Comparison of ENCODE assay signal across 12 cellular contexts in genomic region chr9:37999501-38000189, GRCh38.
A peak's percentile ranks its signal among the peaks of the same experiment; 100 is the strongest.
DNase-seq lines count a peak whose midpoint lies in the region; ATAC-seq, FAIRE-seq and TF ChIP-seq lines count a peak whose summit lies in the region.
"Had no signal": no experiment of that assay in that cellular context is flagged by ENCODE, and none has a peak within 500 bp of the region (broad histone marks: within the 10 kb centered on the region; RNA-seq: fewer than 3 reads in every experiment).

No MANE protein-coding gene starts in this region.

- no peak for TF ChIP-seq EP300 in HepG2 (IDR thresholded peaks at IDR 0.05; ENCODE audit: low read depth in 2 of 2, low read length in 2 of 2)
- no peak for TF ChIP-seq EP300 in HepG2 (CRISPR knock-in tag; IDR thresholded peaks at IDR 0.05; ENCODE audit: borderline replicate concordance)

- ATAC-seq in left cardiac atrium (no peak), HepG2 (no peak), HG03442 (IDR thresholded peaks at IDR 0.05; ENCODE audit: unreplicated experiment) (no peak)
- ATAC-seq: activated CD4-positive, CD25-positive, alpha-beta regulatory T cell treated with anti-CD3 and anti-CD28 coated beads, Interleukin-2, amount 50 U/mL, for 24 hours had no signal

- no peak for TF ChIP-seq POLR2A in HepG2 (IDR thresholded peaks at IDR 0.05; ENCODE audit: insufficient read depth in 1 of 2, low read depth in 2 of 2, low read length in 2 of 2)

- in situ Hi-C loops in HepG2 (cut with HindIII; ENCODE audit: extremely low pct_ligation_motif_present, low pct_unique_long_range_greater_than_20kb), result no loop called here

- H4K20me1 ChIP-seq in HepG2 (ENCODE audit: insufficient read depth, low read length), result peaks cover 55% of the 10 kb centered on the region; the same call in 1 of the 2 replicates

- H3K9ac ChIP-seq in HepG2 (ENCODE audit: insufficient read depth, low read depth, low read length), result no peak overlapping the region

- no peak for DNase-seq in left ventricle myocardium inferior
- DNase-seq in left cardiac atrium, result no peak
- DNase-seq in anterior cingulate cortex (lab: John Stamatoyannopoulos, UW), result peak in 37 of 58 donors; percentile 14 to 83 (median 55)
- peak; percentile 90 for DNase-seq in medulla oblongata (ENCODE audit: extremely low spot score)
- DNase-seq in HepG2 (ENCODE audit: low spot score), result no peak
- DNase-seq in NCI-H2081 treated with DMSO at 0.1 percent for 48 hours (lab: John Stamatoyannopoulos, UW), result no peak
- DNase-seq in COLO829 (ENCODE audit: low spot score), result no peak
- DNase-seq: activated naive CD4-positive, alpha-beta T cell treated with anti-CD3 and anti-CD28 coated beads, Interleukin-2, amount 10 ng/mL, durations not matched to agents 7 days and 5 days; spleen; stimulated activated naive CD4-positive, alpha-beta T cell treated with Interleukin-2 at 50 U/mL for 16 hours had no signal

- H3K4me2 ChIP-seq in HepG2 (ENCODE audit: low read depth, low read length), result no peak overlapping the region

- intact Hi-C loops in left ventricle myocardium inferior (cut with micrococcal nuclease) (no loop called here), left cardiac atrium (cut with DNase I) (loop anchor here (10.0 kb wide), 2 partner anchors 45 to 65 kb away; partner anchors contain the start of gene SHB (in 1 of the 2)), HepG2 (cut with micrococcal nuclease; ENCODE audit: unreplicated experiment) (no loop called here)

- H3K36me3 ChIP-seq in left ventricle myocardium inferior, result no peaks in the 10 kb centered on the region
- H3K36me3 ChIP-seq in HepG2 (replicated peaks in 1 of 2; ENCODE audit: control insufficient read depth in 1 of 2, insufficient read depth in 2 of 2, low read length in 2 of 2), result peaks cover 31 to 74% of the 10 kb centered on the region in 2 experiments
- H3K36me3 ChIP-seq: spleen had no signal

- H3K79me2 ChIP-seq in HepG2 (ENCODE audit: insufficient read depth, low read length), result peaks cover 56% of the 10 kb centered on the region

- no peak for TF ChIP-seq RAD21 in HepG2 (CRISPR knock-in tag; IDR thresholded peaks at IDR 0.05)

- no peaks in the 10 kb centered on the region for H3K27me3 ChIP-seq in left ventricle myocardium inferior (ENCODE audit: low read depth)
- H3K27me3 ChIP-seq in HepG2 (ENCODE audit: control insufficient read depth in 1 of 2, insufficient read depth in 2 of 2, low read length in 2 of 2), result no peaks in the 10 kb centered on the region
- H3K27me3 ChIP-seq: spleen had no signal

- H2AFZ ChIP-seq in HepG2 (ENCODE audit: low read length), result no peak overlapping the region

- H3K9me3 ChIP-seq in left ventricle myocardium inferior (replicated peaks) (no peaks in the 10 kb centered on the region), HepG2 (ENCODE audit: low read length) (no peaks in the 10 kb centered on the region)
- H3K9me3 ChIP-seq: spleen had no signal

- 95% methylated on average over 6 of the region's 11 CpGs for WGBS in HepG2 (ENCODE audit: low lambda C conversion rate)

- H3K4me3 ChIP-seq in left ventricle myocardium inferior, result no peak overlapping the region
- no peak overlapping the region for H3K4me3 ChIP-seq in HepG2 (replicated peaks in 1 of 3; ENCODE audit: insufficient read depth in 1 of 3, low read depth in 2 of 3, low read length in 3 of 3)
- H3K4me3 ChIP-seq: spleen had no signal

- POLR2A ChIA-PET in HepG2 (lab: Yijun Ruan, JAX), result interaction anchor here (0.8 kb wide), 1 partner anchor 9 kb away, joined by 3 read pairs; no protein-coding TSS in a partner anchor

- CTCF ChIA-PET in HepG2 (lab: Yijun Ruan, JAX; ENCODE audit: low intra/inter-chr PET ratio, low total read pairs), result no interaction called here

- BruUV-seq in HepG2 (replicated peaks; lab: Mats Ljungman, UMichigan), result no TSS peak

- H3K27ac ChIP-seq in left ventricle myocardium inferior (replicated peaks), result peak overlapping the region; percentile 67
- H3K27ac ChIP-seq in HepG2 (ENCODE audit: extremely low read length, insufficient read depth, low read length), result no peak overlapping the region

- FAIRE-seq in HepG2 (lab: Jason Lieb, UNC), result no peak

- TF ChIP-seq CTCF in left ventricle myocardium inferior (IDR thresholded peaks at IDR 0.05; ENCODE audit: borderline replicate concordance) (no peak), HepG2 (CRISPR knock-in tag; IDR thresholded peaks at IDR 0.05) (no peak)

- H3K4me1 ChIP-seq in left ventricle myocardium inferior, result peaks cover 81% of the 10 kb centered on the region
- no peaks in the 10 kb centered on the region for H3K4me1 ChIP-seq in HepG2 (ENCODE audit: insufficient read depth, low read length)

TF ChIP-seq in HepG2, 621 proteins besides CTCF, POLR2A, EP300 and RAD21:
- TF ChIP-seq FOXJ3 (CRISPR knock-in tag; IDR thresholded peaks at IDR 0.05; ENCODE audit: borderline replicate concordance) (no peak), ATF2 (CRISPR knock-in tag; IDR thresholded peaks at IDR 0.05) (no peak), JUN (CRISPR knock-in tag; IDR thresholded peaks at IDR 0.05) (no peak), ZBTB44 (CRISPR knock-in tag; IDR thresholded peaks at IDR 0.05) (no peak), ZBTB1 (CRISPR knock-in tag; IDR thresholded peaks at IDR 0.05; ENCODE audit: borderline replicate concordance) (no peak), RNF219 (CRISPR knock-in tag; IDR thresholded peaks at IDR 0.05) (no peak), TSC22D2 (CRISPR knock-in tag; IDR thresholded peaks at IDR 0.05; ENCODE audit: borderline replicate concordance) (no peak), PCBP2 (optimal IDR thresholded peaks at IDR 0.05; ENCODE audit: low read depth, low read length, poor library complexity, severe bottlenecking) (no peak), ZSCAN20 (CRISPR knock-in tag; IDR thresholded peaks at IDR 0.05; ENCODE audit: borderline replicate concordance) (no peak), PRPF4 (IDR thresholded peaks at IDR 0.05; ENCODE audit: low read depth, low read length, poor library complexity, severe bottlenecking) (no peak), BRF2 (CRISPR knock-in tag; IDR thresholded peaks at IDR 0.05) (no peak), ZFP36L1 (CRISPR knock-in tag; IDR thresholded peaks at IDR 0.05) (no peak)

Comparison
In these comparisons a context has a peak if more than half of its experiments do, and no peak if none do; other contexts are left out.
1. intact Hi-C loops: an anchor here in left cardiac atrium (10.0 kb wide); none called in left ventricle myocardium inferior and HepG2.
2. DNase-seq: peak in anterior cingulate cortex (37 of 58) and medulla oblongata (single experiment); none in left ventricle myocardium inferior (single experiment), left cardiac atrium (single experiment), HepG2 (single experiment), NCI-H2081 treated with DMSO at 0.1 percent for 48 hours (single experiment) and COLO829 (single experiment).